In the genomic region with DNA sequence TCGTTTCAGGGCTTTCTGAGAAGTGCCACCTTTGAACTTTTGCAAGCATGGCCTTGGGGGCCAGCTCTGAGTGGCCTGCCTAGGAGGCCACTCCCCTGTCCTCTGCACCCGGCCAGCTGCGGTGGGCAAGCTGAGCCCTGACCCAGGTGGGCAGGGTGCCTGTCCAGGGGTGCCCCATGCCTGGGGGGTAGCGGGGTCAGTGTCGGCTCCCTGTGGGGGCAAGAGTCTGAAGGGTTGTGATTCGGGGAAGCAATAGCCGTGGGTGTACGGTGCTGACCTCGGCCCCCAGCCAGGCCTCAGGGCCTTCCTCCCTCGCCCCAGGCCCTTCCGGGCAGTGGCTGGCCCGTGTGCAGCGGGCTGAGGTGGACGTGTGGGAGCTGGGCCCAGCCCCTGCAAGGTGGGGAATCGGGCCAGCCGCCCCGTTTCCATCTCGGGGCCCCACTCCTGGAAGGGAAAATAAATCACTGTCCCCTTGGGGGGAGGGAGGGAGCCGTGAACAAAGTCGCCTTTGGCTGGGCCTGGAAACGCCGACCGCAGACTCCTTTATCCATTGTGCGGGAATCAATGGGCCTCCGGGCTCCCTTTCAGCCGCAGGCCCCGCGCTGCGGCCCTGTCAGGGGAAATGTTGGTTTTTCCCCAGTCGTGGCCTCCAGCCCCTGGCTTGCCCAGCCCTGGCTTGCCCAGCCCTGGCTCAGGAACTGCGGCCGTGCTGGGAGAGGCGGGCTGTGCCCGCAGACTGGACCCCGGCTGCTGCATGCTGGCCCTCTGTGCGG, we compare ENCODE assay signal across 1 cellular context.
TF ChIP-seq lines count a peak whose summit lies in the region.

No MANE protein-coding gene starts in this region.

TF ChIP-seq in HepG2, 621 proteins besides CTCF, POLR2A, EP300 and RAD21 (continued from another document and continues in another):
- TF ChIP-seq TERF1 (CRISPR knock-in tag; IDR thresholded peaks at IDR 0.05) = no peak
- no peak for TF ChIP-seq CHD2 (IDR thresholded peaks at IDR 0.05; ENCODE audit: low read depth, low read length)
- TF ChIP-seq NFRKB (IDR thresholded peaks at IDR 0.05) = no peak
- no peak for TF ChIP-seq TMF1 (CRISPR knock-in tag; IDR thresholded peaks at IDR 0.05; ENCODE audit: low read depth)
- TF ChIP-seq SMAD1 (CRISPR knock-in tag; IDR thresholded peaks at IDR 0.05; ENCODE audit: borderline replicate concordance, low read depth) = no peak
- TF ChIP-seq ZBTB3 (CRISPR knock-in tag; IDR thresholded peaks at IDR 0.05; ENCODE audit: borderline replicate concordance, low read depth) = no peak
- TF ChIP-seq SRF (IDR thresholded peaks at IDR 0.05; ENCODE audit: low read depth, low read length) = no peak
- no peak for TF ChIP-seq ZNF7 (CRISPR knock-in tag; IDR thresholded peaks at IDR 0.05)
- TF ChIP-seq NONO (IDR thresholded peaks at IDR 0.05) = no peak
- 0 out of 2 replicates have a peak, but pooled peaks have one; percentile 18 for TF ChIP-seq NONO (CRISPR knock-in tag; conservative IDR thresholded peaks at IDR 0.05)
- no peak for TF ChIP-seq FOSL2 (CRISPR knock-in tag; IDR thresholded peaks at IDR 0.05)
- no peak for TF ChIP-seq CHCHD3 (CRISPR knock-in tag; IDR thresholded peaks at IDR 0.05)
- TF ChIP-seq NFYB (CRISPR knock-in tag; IDR thresholded peaks at IDR 0.05) = no peak
- TF ChIP-seq MAZ (IDR thresholded peaks at IDR 0.05; ENCODE audit: borderline replicate concordance, low read depth, low read length) = no peak
- peak; percentile 51; the same call in 1 of the 2 replicates for TF ChIP-seq MAZ (CRISPR knock-in tag; IDR thresholded peaks at IDR 0.05; ENCODE audit: low read depth)
- no peak for TF ChIP-seq ZNF44 (CRISPR knock-in tag; IDR thresholded peaks at IDR 0.05)
- no peak for TF ChIP-seq ZNF775 (CRISPR knock-in tag; IDR thresholded peaks at IDR 0.05; ENCODE audit: borderline replicate concordance)
- TF ChIP-seq POLR2AphosphoS5 (IDR thresholded peaks at IDR 0.05; ENCODE audit: low read depth, low read length) = 0 out of 2 replicates have a peak, but pooled peaks have one; percentile 28
- TF ChIP-seq AGO2 (optimal IDR thresholded peaks at IDR 0.05; ENCODE audit: low read depth, low read length) = peak; percentile 92
- TF ChIP-seq DPF2 (CRISPR knock-in tag; IDR thresholded peaks at IDR 0.05; ENCODE audit: borderline replicate concordance, low read depth) = 0 out of 2 replicates have a peak, but pooled peaks have one; percentile 12
- no peak for TF ChIP-seq MATR3 (CRISPR knock-in tag; IDR thresholded peaks at IDR 0.05)
- TF ChIP-seq, protein P1, sequence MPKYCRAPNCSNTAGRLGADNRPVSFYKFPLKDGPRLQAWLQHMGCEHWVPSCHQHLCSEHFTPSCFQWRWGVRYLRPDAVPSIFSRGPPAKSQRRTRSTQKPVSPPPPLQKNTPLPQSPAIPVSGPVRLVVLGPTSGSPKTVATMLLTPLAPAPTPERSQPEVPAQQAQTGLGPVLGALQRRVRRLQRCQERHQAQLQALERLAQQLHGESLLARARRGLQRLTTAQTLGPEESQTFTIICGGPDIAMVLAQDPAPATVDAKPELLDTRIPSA (CRISPR knock-in tag; IDR thresholded peaks at IDR 0.05; ENCODE audit: borderline replicate concordance) = no peak
- no peak for TF ChIP-seq PHF20 (CRISPR knock-in tag; IDR thresholded peaks at IDR 0.05)
- TF ChIP-seq NRL (CRISPR knock-in tag; IDR thresholded peaks at IDR 0.05; ENCODE audit: borderline replicate concordance) = no peak
- TF ChIP-seq ZNF143 (CRISPR knock-in tag; IDR thresholded peaks at IDR 0.05) = no peak
- TF ChIP-seq ZBTB21 (CRISPR knock-in tag; IDR thresholded peaks at IDR 0.05) = no peak
- no peak for TF ChIP-seq ZEB1 (IDR thresholded peaks at IDR 0.05; ENCODE audit: insufficient replicate concordance, low read depth)
- no peak for TF ChIP-seq REPIN1 (CRISPR knock-in tag; IDR thresholded peaks at IDR 0.05; ENCODE audit: borderline replicate concordance, low read depth)
- 0 out of 2 replicates have a peak, but pooled peaks have one; percentile 34 for TF ChIP-seq ZFP90 (CRISPR knock-in tag; IDR thresholded peaks at IDR 0.05; ENCODE audit: borderline replicate concordance)
- TF ChIP-seq, protein P2, sequence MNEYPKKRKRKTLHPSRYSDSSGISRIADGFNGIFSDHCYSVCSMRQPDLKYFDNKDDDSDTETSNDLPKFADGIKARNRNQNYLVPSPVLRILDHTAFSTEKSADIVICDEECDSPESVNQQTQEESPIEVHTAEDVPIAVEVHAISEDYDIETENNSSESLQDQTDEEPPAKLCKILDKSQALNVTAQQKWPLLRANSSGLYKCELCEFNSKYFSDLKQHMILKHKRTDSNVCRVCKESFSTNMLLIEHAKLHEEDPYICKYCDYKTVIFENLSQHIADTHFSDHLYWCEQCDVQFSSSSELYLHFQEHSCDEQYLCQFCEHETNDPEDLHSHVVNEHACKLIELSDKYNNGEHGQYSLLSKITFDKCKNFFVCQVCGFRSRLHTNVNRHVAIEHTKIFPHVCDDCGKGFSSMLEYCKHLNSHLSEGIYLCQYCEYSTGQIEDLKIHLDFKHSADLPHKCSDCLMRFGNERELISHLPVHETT (CRISPR knock-in tag; conservative IDR thresholded peaks at IDR 0.05) = no peak
- no peak for TF ChIP-seq FOXO1 (CRISPR knock-in tag; IDR thresholded peaks at IDR 0.05)
- 0 out of 2 replicates have a peak, but pooled peaks have one; percentile 41 for TF ChIP-seq ZNF230 (CRISPR knock-in tag; IDR thresholded peaks at IDR 0.05)
- TF ChIP-seq ZBTB44 (CRISPR knock-in tag; IDR thresholded peaks at IDR 0.05) = no peak
- no peak for TF ChIP-seq ZNF780A (CRISPR knock-in tag; IDR thresholded peaks at IDR 0.05)
- TF ChIP-seq ATAD3A (CRISPR knock-in tag; IDR thresholded peaks at IDR 0.05) = no peak
- no peak for TF ChIP-seq ZNF616 (CRISPR knock-in tag; IDR thresholded peaks at IDR 0.05; ENCODE audit: low read depth)
- TF ChIP-seq POLR2G (IDR thresholded peaks at IDR 0.05; ENCODE audit: low read depth, low read length) = 0 out of 2 replicates have a peak, but pooled peaks have one; percentile 44
- TF ChIP-seq, protein P3, sequence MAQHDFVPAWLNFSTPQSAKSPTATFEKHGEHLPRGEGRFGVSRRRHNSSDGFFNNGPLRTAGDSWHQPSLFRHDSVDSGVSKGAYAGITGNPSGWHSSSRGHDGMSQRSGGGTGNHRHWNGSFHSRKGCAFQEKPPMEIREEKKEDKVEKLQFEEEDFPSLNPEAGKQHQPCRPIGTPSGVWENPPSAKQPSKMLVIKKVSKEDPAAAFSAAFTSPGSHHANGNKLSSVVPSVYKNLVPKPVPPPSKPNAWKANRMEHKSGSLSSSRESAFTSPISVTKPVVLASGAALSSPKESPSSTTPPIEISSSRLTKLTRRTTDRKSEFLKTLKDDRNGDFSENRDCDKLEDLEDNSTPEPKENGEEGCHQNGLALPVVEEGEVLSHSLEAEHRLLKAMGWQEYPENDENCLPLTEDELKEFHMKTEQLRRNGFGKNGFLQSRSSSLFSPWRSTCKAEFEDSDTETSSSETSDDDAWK (CRISPR knock-in tag; IDR thresholded peaks at IDR 0.05) = no peak
- no peak for TF ChIP-seq ZNF3 (CRISPR knock-in tag; IDR thresholded peaks at IDR 0.05)
- TF ChIP-seq, protein P4, sequence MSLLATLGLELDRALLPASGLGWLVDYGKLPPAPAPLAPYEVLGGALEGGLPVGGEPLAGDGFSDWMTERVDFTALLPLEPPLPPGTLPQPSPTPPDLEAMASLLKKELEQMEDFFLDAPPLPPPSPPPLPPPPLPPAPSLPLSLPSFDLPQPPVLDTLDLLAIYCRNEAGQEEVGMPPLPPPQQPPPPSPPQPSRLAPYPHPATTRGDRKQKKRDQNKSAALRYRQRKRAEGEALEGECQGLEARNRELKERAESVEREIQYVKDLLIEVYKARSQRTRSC (CRISPR knock-in tag; IDR thresholded peaks at IDR 0.05; ENCODE audit: low read depth) = no peak
- TF ChIP-seq MXD4 (CRISPR knock-in tag; IDR thresholded peaks at IDR 0.05) = no peak
- TF ChIP-seq SMAD3 (CRISPR knock-in tag; IDR thresholded peaks at IDR 0.05) = no peak
- no peak for TF ChIP-seq RFX1 (IDR thresholded peaks at IDR 0.05)
- no peak for TF ChIP-seq MAF1 (CRISPR knock-in tag; IDR thresholded peaks at IDR 0.05; ENCODE audit: borderline replicate concordance)
- no peak for TF ChIP-seq ZNF512 (CRISPR knock-in tag; IDR thresholded peaks at IDR 0.05)
- TF ChIP-seq HMG20B (CRISPR knock-in tag; conservative IDR thresholded peaks at IDR 0.05) = 0 out of 2 replicates have a peak, but pooled peaks have one; percentile 20
- no peak for TF ChIP-seq ZFP82 (CRISPR knock-in tag; IDR thresholded peaks at IDR 0.05; ENCODE audit: borderline replicate concordance)
- no peak for TF ChIP-seq GRHL1 (CRISPR knock-in tag; conservative IDR thresholded peaks at IDR 0.05)
- TF ChIP-seq NCOA1 (CRISPR knock-in tag; IDR thresholded peaks at IDR 0.05) = peak; percentile 44; the same call in 1 of the 2 replicates
- no peak for TF ChIP-seq ZNF101 (CRISPR knock-in tag; IDR thresholded peaks at IDR 0.05; ENCODE audit: borderline replicate concordance, low read depth)
- no peak for TF ChIP-seq CCDC6 (CRISPR knock-in tag; IDR thresholded peaks at IDR 0.05)
- TF ChIP-seq ZBTB7A (CRISPR knock-in tag; IDR thresholded peaks at IDR 0.05) = peak; percentile 65; the same call in 1 of the 2 replicates
- 0 out of 2 replicates have a peak, but pooled peaks have one; percentile 12 for TF ChIP-seq JUN (CRISPR knock-in tag; IDR thresholded peaks at IDR 0.05)
- TF ChIP-seq UBTF (CRISPR knock-in tag; IDR thresholded peaks at IDR 0.05) = peak; percentile 59; the same call in 1 of the 2 replicates
- 0 out of 2 replicates have a peak, but pooled peaks have one; percentile 55 for TF ChIP-seq ZNF678 (CRISPR knock-in tag; IDR thresholded peaks at IDR 0.05)
- TF ChIP-seq FOXM1 (CRISPR knock-in tag; IDR thresholded peaks at IDR 0.05) = no peak
- TF ChIP-seq CC2D1A (CRISPR knock-in tag; IDR thresholded peaks at IDR 0.05) = no peak
- no peak for TF ChIP-seq CBX1 (IDR thresholded peaks at IDR 0.05; ENCODE audit: low read depth)
- no peak for TF ChIP-seq CBX2 (IDR thresholded peaks at IDR 0.05; ENCODE audit: low read depth, low read length)
- TF ChIP-seq CBX2 (CRISPR knock-in tag; IDR thresholded peaks at IDR 0.05; ENCODE audit: low read depth) = no peak
- peak; percentile 41; the same call in 1 of the 2 replicates for TF ChIP-seq NR2C2 (CRISPR knock-in tag; IDR thresholded peaks at IDR 0.05; ENCODE audit: borderline replicate concordance)
- no peak for TF ChIP-seq BRD4 (CRISPR knock-in tag; IDR thresholded peaks at IDR 0.05)
